ENCODE assay signal across 8 cellular contexts in genomic region chr4:181528570-181529184, GRCh38.
DNase-seq lines count a peak whose midpoint lies in the region; ATAC-seq lines count a peak whose summit lies in the region.

No MANE protein-coding gene starts in this region.

- ATAC-seq in HG02759 (IDR thresholded peaks at IDR 0.05; ENCODE audit: unreplicated experiment) = peak; percentile 86
- ATAC-seq in Right ventricle myocardium superior (ENCODE audit: poor library complexity) = peak; percentile 89
- no peak for ATAC-seq in HG03571 (IDR thresholded peaks at IDR 0.05; ENCODE audit: unreplicated experiment)

- intact Hi-C loops in Right ventricle myocardium superior (cut with DNase I) = loop anchor here (5.0 kb wide), 2 partner anchors 266 to 386 kb away; no protein-coding TSS in a partner anchor

- DNase-seq in AG08395 (ENCODE audit: low spot score) (peak; percentile 64), GM03348 (ENCODE audit: low spot score) (peak; percentile 80), NCI-H1694 treated with DMSO at 0.1 percent for 48 hours (lab: John Stamatoyannopoulos, UW) (peak; percentile 36), Right ventricle myocardium superior (peak; percentile 65), putamen (ENCODE audit: low spot score) (peak; percentile 69)
- DNase-seq in activated CD4-positive, alpha-beta T cell treated with anti-CD3 and anti-CD28 coated beads, Interleukin-2, amount 50 U/mL, for 48 hours = peak; percentile 33
